ENCODE assay signal across 31 cellular contexts in the genomic region with DNA sequence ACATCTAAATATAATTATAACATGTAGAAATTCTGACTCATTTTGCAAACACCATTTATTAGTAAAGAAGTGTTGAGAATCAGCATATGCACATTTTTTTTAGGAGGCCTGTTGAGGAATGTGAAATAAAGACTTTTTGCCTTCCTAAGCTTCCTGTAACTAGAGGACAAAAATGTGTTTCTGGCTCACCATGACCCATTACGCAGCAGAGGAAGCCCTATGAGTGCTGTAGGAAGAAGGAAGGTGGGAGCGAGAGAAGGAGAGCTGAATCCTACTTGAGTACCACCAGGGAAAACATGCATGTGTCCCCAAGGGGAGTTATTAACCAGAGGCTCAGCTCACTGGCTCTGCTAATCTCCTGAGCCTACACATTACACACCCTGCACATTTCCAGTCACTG.
DNase-seq lines count a peak whose midpoint lies in the region; ATAC-seq, FAIRE-seq and TF ChIP-seq lines count a peak whose summit lies in the region.
"Had no signal": no experiment of that assay in that cellular context is flagged by ENCODE, and none has a peak within 500 bp of the region (broad histone marks: within the 10 kb centered on the region; RNA-seq: fewer than 3 reads in every experiment).

No MANE protein-coding gene starts in this region.

- H3K27ac Mint-ChIP-seq in activated naive CD8-positive, alpha-beta T cell treated with anti-CD3 and anti-CD28 coated beads for 36 hours: no peak overlapping the region
- H3K27ac Mint-ChIP-seq in activated naive CD4-positive, alpha-beta T cell treated with anti-CD3 and anti-CD28 coated beads, Interleukin-2, amount 50 U/mL, for 72 hours: no peak overlapping the region
- H3K27ac Mint-ChIP-seq: HFFc6 had no signal

- ATAC-seq in Right ventricle myocardium superior (ENCODE audit: poor library complexity): no peak
- no peak for ATAC-seq in activated naive CD4-positive, alpha-beta T cell treated with anti-CD3 and anti-CD28 coated beads, Interleukin-2, amount 50 U/mL, for 72 hours

- H3K27me3 Mint-ChIP-seq in activated naive CD8-positive, alpha-beta T cell treated with anti-CD3 and anti-CD28 coated beads for 36 hours: peaks cover 13% of the 10 kb centered on the region

- H4K8ac ChIP-seq in neuronal stem cell (ENCODE audit: low read depth, low read length): no peak overlapping the region

- dilution Hi-C loops in endothelial cell of umbilical vein (cut with MboI; ENCODE audit: extremely low pct_ligation_motif_present, low sequenced_read_pairs): no loop called here

- H3K4me2 ChIP-seq in endothelial cell of umbilical vein (ENCODE audit: insufficient read depth, low read length) (no peak overlapping the region), neuronal stem cell (ENCODE audit: insufficient read depth, low read length, poor library complexity, severe bottlenecking) (no peak overlapping the region)

- POLR2A ChIA-PET in endothelial cell of umbilical vein (lab: Charles Lee): interaction anchor here (0.6 kb wide), 1 partner anchor 53 kb away, joined by 3 read pairs; no protein-coding TSS in a partner anchor

- H3K4me1 Mint-ChIP-seq in activated naive CD8-positive, alpha-beta T cell treated with anti-CD3 and anti-CD28 coated beads for 36 hours: no peaks in the 10 kb centered on the region
- H3K4me1 Mint-ChIP-seq: central memory CD8-positive, alpha-beta T cell had no signal

- H3K23ac ChIP-seq in neuronal stem cell (ENCODE audit: low read depth, low read length, poor library complexity): no peak overlapping the region

- no peaks in the 10 kb centered on the region for H3K9me3 Mint-ChIP-seq in activated naive CD8-positive, alpha-beta T cell treated with anti-CD3 and anti-CD28 coated beads for 36 hours
- H3K9me3 Mint-ChIP-seq in activated naive CD4-positive, alpha-beta T cell treated with anti-CD3 and anti-CD28 coated beads, Interleukin-2, amount 50 U/mL, for 72 hours: peaks cover 0 to 3% of the 10 kb centered on the region in 2 donors
- H3K9me3 Mint-ChIP-seq: central memory CD8-positive, alpha-beta T cell; HFFc6 had no signal

- WGBS in neuronal stem cell (ENCODE audit: extremely low coverage in 2 of 2, insufficient read length in 2 of 2, insufficient replicate concordance in 1 of 2), 2 donors: no CpG with 5 or more reads among the region's 2 CpGs
- WGBS in testis, 2 donors: 88 to 91% methylated on average over 2 of the region's 2 CpGs

- no peak overlapping the region for H2BK120ac ChIP-seq in neuronal stem cell (ENCODE audit: low read depth, low read length)

- CTCF ChIA-PET in endothelial cell of umbilical vein (lab: Charles Lee): interaction anchor here (1.0 to 2.4 kb wide), 3 partner anchors 9 to 53 kb away, joined by 3 to 10 read pairs (median 8); no protein-coding TSS in a partner anchor

- intact Hi-C loops in Right ventricle myocardium superior (cut with DNase I): no loop called here
- intact Hi-C loops in endothelial cell of umbilical vein (cut with micrococcal nuclease): loop anchor here (10.0 kb wide), 1 partner anchor 241 kb away; no protein-coding TSS in a partner anchor
- intact Hi-C loops in testis (cut with DNase I; ENCODE audit: low total_unique reads): no loop called here

- H3K4me3 Mint-ChIP-seq in activated naive CD8-positive, alpha-beta T cell treated with anti-CD3 and anti-CD28 coated beads for 36 hours: no peak overlapping the region
- H3K4me3 Mint-ChIP-seq: central memory CD8-positive, alpha-beta T cell; HFFc6 had no signal

- H3K27ac ChIP-seq in cardiac muscle cell: peak overlapping the region; percentile 84
- H3K27ac ChIP-seq in endothelial cell of umbilical vein (ENCODE audit: insufficient read depth, low read depth, low read length): no peak overlapping the region
- H3K27ac ChIP-seq in neuronal stem cell (replicated peaks; ENCODE audit: low read length): no peak overlapping the region
- H3K27ac ChIP-seq in testis: no peak overlapping the region
- H3K27ac ChIP-seq: dorsolateral prefrontal cortex, esophagus squamous epithelium, GM23248, prostate gland, sigmoid colon, transverse colon had no signal

- BruUV-seq in endothelial cell of umbilical vein (replicated peaks; lab: Mats Ljungman, UMichigan): no TSS peak

- H2AK5ac ChIP-seq in neuronal stem cell (ENCODE audit: low read depth, low read length): no peak overlapping the region

- no peak for TF ChIP-seq CTCF in cardiac muscle cell (IDR thresholded peaks at IDR 0.05; ENCODE audit: low read depth, low read length)
- TF ChIP-seq CTCF in endothelial cell of umbilical vein (IDR thresholded peaks at IDR 0.05; ENCODE audit: extremely low read depth in 1 of 2, insufficient read depth in 1 of 2, low read depth in 1 of 2, low read length in 2 of 2): no peak
- TF ChIP-seq CTCF in testis (IDR thresholded peaks at IDR 0.05): no peak

- H3K9ac ChIP-seq in endothelial cell of umbilical vein (replicated peaks; ENCODE audit: extremely low read depth, insufficient read depth, low read length) (no peak overlapping the region), neuronal stem cell (ENCODE audit: low read depth, low read length, poor library complexity) (no peak overlapping the region)
- H3K9ac ChIP-seq: GM23248 had no signal

- no peaks in the 10 kb centered on the region for H3K79me1 ChIP-seq in neuronal stem cell (ENCODE audit: low read depth, low read length)

- H3K36me3 Mint-ChIP-seq in activated naive CD8-positive, alpha-beta T cell treated with anti-CD3 and anti-CD28 coated beads for 36 hours: no peaks in the 10 kb centered on the region
- H3K36me3 Mint-ChIP-seq in activated naive CD4-positive, alpha-beta T cell treated with anti-CD3 and anti-CD28 coated beads, Interleukin-2, amount 50 U/mL, for 72 hours: no peaks in the 10 kb centered on the region

- H3K14ac ChIP-seq in neuronal stem cell (ENCODE audit: low read length): no peak overlapping the region

- H3K9me1 ChIP-seq in endothelial cell of umbilical vein (replicated peaks; ENCODE audit: control insufficient read depth, extremely low read depth, insufficient read depth, low read length): no peaks in the 10 kb centered on the region

- H3K36me3 ChIP-seq in cardiac muscle cell: no peaks in the 10 kb centered on the region
- H3K36me3 ChIP-seq in endothelial cell of umbilical vein (ENCODE audit: control insufficient read depth in 2 of 2, extremely low read depth in 1 of 2, insufficient read depth in 2 of 2, low read length in 2 of 2): no peaks in the 10 kb centered on the region
- H3K36me3 ChIP-seq in neuronal stem cell (replicated peaks in 1 of 2; ENCODE audit: control insufficient read depth in 2 of 2, insufficient read depth in 2 of 2, low read length in 2 of 2): no peaks in the 10 kb centered on the region
- no peaks in the 10 kb centered on the region for H3K36me3 ChIP-seq in testis (ENCODE audit: low read depth, missing control alignments)
- H3K36me3 ChIP-seq: esophagus squamous epithelium, prostate gland, sigmoid colon, transverse colon had no signal

- DNase-seq in cardiac muscle cell (ENCODE audit: low read depth in 1 of 2, low spot score in 1 of 2) (peak; percentile 17 to 34), Right ventricle myocardium superior (no peak), endothelial cell of umbilical vein (ENCODE audit: low read depth, low spot score) (peak; percentile 71), neuronal stem cell (ENCODE audit: low spot score) (no peak), NCI-H2081 (lab: John Stamatoyannopoulos, UW) (no peak), testis (no peak)
- DNase-seq in activated naive CD8-positive, alpha-beta T cell treated with anti-CD3 and anti-CD28 coated beads for 36 hours: no peak
- DNase-seq in activated naive CD4-positive, alpha-beta T cell treated with anti-CD3 and anti-CD28 coated beads, Interleukin-2, amount 50 U/mL, for 72 hours (ENCODE audit: low spot score in 2 of 2): no peak
- DNase-seq: 8988T; activated CD4-positive, alpha-beta T cell treated with anti-CD3 and anti-CD28 coated beads, Interleukin-2, amount 50 U/mL, for 1 hour; activated CD4-positive, CD25-positive, alpha-beta regulatory T cell; activated gamma-delta T cell treated with Interleukin-2 at 50 U/mL for 16 hours; activated T-cell treated with anti-CD3 and anti-CD28 coated beads, Interleukin-2, amount 50 U/mL, for 48 hours; Calu3; DMS79 treated with DMSO at 0.1 percent for 48 hours; dorsolateral prefrontal cortex; esophagus squamous epithelium; foreskin melanocyte; GM23248; HFFc6; KBM-7; NCI-H1105; NCI-H187; NCI-H524; sigmoid colon; stimulated activated CD4-positive, alpha-beta T cell treated with anti-CD3 and anti-CD28 coated beads, Interleukin-4, amount 100 ng/mL, for 24 hours; transverse colon had no signal

- H3K27me3 ChIP-seq in cardiac muscle cell (no peaks in the 10 kb centered on the region), endothelial cell of umbilical vein (ENCODE audit: control insufficient read depth in 2 of 2, insufficient read depth in 2 of 2, low read length in 2 of 2) (no peaks in the 10 kb centered on the region), neuronal stem cell (ENCODE audit: control insufficient read depth in 3 of 3, insufficient read depth in 3 of 3, low read depth in 1 of 3, low read length in 3 of 3) (no peaks in the 10 kb centered on the region), testis (no peaks in the 10 kb centered on the region)
- H3K27me3 ChIP-seq: dorsolateral prefrontal cortex, esophagus squamous epithelium, sigmoid colon, transverse colon had no signal

- peak overlapping the region; percentile 50 for H3K18ac ChIP-seq in neuronal stem cell (ENCODE audit: low read length)

- no peak overlapping the region for H2BK12ac ChIP-seq in neuronal stem cell (ENCODE audit: low read length)

- no peak for FAIRE-seq in endothelial cell of umbilical vein (lab: Jason Lieb, UNC)
- FAIRE-seq: endometrium, HTR-8/SVneo had no signal

- no peak overlapping the region for H2BK15ac ChIP-seq in neuronal stem cell (ENCODE audit: low read length)

- H3K4me3 ChIP-seq in cardiac muscle cell (no peak overlapping the region), endothelial cell of umbilical vein (replicated peaks in 1 of 3; ENCODE audit: insufficient read depth in 1 of 3, low read depth in 1 of 3, low read length in 3 of 3) (no peak overlapping the region), neuronal stem cell (ENCODE audit: low read length in 2 of 2) (no peak overlapping the region), testis (no peak overlapping the region)
- H3K4me3 ChIP-seq: dorsolateral prefrontal cortex, esophagus squamous epithelium, GM23248, prostate gland, sigmoid colon, transverse colon had no signal

- H4K20me1 ChIP-seq in endothelial cell of umbilical vein (replicated peaks; ENCODE audit: control insufficient read depth, extremely low read depth, insufficient read depth, low read length): no peaks in the 10 kb centered on the region

- H3K4me1 ChIP-seq in cardiac muscle cell (ENCODE audit: low read depth) (peaks cover 60% of the 10 kb centered on the region), endothelial cell of umbilical vein (ENCODE audit: control insufficient read depth, extremely low read depth, insufficient read depth, low read length) (peaks cover 33% of the 10 kb centered on the region), neuronal stem cell (ENCODE audit: control insufficient read depth in 2 of 2, insufficient read depth in 1 of 2, low read depth in 1 of 2, low read length in 2 of 2) (peaks cover 6 to 7% of the 10 kb centered on the region in 2 donors), testis (peaks cover 10% of the 10 kb centered on the region)

- H3K79me2 ChIP-seq in endothelial cell of umbilical vein (ENCODE audit: control insufficient read depth, insufficient read depth, low read length): no peaks in the 10 kb centered on the region

- TF ChIP-seq POLR2A in endothelial cell of umbilical vein (IDR thresholded peaks at IDR 0.05; ENCODE audit: low read depth, low read length) (no peak), testis (IDR thresholded peaks at IDR 0.05) (no peak)

- H2AFZ ChIP-seq in endothelial cell of umbilical vein (ENCODE audit: low read depth, low read length) (peak overlapping the region; percentile 25), neuronal stem cell (ENCODE audit: low read length) (peak overlapping the region; percentile 44)
- H2AFZ ChIP-seq: GM23248 had no signal

- H2BK5ac ChIP-seq in neuronal stem cell (ENCODE audit: low read length): no peak overlapping the region

- H3K9me3 ChIP-seq in cardiac muscle cell (ENCODE audit: low read depth): no peaks in the 10 kb centered on the region
- no peaks in the 10 kb centered on the region for H3K9me3 ChIP-seq in endothelial cell of umbilical vein (replicated peaks; ENCODE audit: control insufficient read depth, insufficient read depth, low read length)
- H3K9me3 ChIP-seq in neuronal stem cell (replicated peaks in 1 of 2; ENCODE audit: control insufficient read depth in 2 of 2, insufficient read depth in 1 of 2, low read depth in 1 of 2, low read length in 2 of 2): no peaks in the 10 kb centered on the region
- no peaks in the 10 kb centered on the region for H3K9me3 ChIP-seq in testis
- H3K9me3 ChIP-seq: esophagus squamous epithelium, prostate gland, sigmoid colon, transverse colon had no signal

- no peak overlapping the region for H4K91ac ChIP-seq in neuronal stem cell (ENCODE audit: low read depth, low read length, poor library complexity)

- no peak overlapping the region for H3K4ac ChIP-seq in neuronal stem cell (ENCODE audit: low read length)

Comparison
In these comparisons a context has a peak if more than half of its experiments do, and no peak if none do; other contexts are left out.
1. DNase-seq: peak in cardiac muscle cell (2 of 2) and endothelial cell of umbilical vein (single experiment); none in Right ventricle myocardium superior (single experiment), neuronal stem cell (single experiment), NCI-H2081 (0 of 2), activated naive CD8-positive, alpha-beta T cell treated with anti-CD3 and anti-CD28 coated beads for 36 hours (single experiment), testis (single experiment) and activated naive CD4-positive, alpha-beta T cell treated with anti-CD3 and anti-CD28 coated beads, Interleukin-2, amount 50 U/mL, for 72 hours (0 of 2).